1 cellular context compared by ENCODE assay signal in the genomic region with DNA sequence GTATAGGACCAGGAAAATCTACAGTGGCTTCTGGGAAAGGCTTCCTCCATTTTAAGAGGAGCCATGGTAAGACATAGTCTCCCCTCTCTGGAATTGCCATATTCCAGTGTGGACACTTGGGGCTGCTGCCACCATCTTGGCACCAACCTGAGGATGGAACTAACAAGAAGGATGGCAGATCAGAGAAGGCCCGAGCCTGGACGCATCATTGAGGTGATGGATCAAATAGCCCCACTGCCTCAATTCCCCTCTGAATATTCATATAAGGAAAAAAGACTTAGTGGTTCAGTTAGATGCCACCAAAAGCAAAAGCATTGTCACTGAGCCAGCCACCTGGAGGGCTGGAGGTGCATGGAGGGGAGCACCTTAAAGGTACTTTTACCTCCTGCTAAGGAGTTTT.
TF ChIP-seq lines count a peak whose summit lies in the region.

No MANE protein-coding gene starts in this region.

TF ChIP-seq in HepG2, 621 proteins besides CTCF, POLR2A, EP300 and RAD21 (continued from another document):
- TF ChIP-seq, protein P1, sequence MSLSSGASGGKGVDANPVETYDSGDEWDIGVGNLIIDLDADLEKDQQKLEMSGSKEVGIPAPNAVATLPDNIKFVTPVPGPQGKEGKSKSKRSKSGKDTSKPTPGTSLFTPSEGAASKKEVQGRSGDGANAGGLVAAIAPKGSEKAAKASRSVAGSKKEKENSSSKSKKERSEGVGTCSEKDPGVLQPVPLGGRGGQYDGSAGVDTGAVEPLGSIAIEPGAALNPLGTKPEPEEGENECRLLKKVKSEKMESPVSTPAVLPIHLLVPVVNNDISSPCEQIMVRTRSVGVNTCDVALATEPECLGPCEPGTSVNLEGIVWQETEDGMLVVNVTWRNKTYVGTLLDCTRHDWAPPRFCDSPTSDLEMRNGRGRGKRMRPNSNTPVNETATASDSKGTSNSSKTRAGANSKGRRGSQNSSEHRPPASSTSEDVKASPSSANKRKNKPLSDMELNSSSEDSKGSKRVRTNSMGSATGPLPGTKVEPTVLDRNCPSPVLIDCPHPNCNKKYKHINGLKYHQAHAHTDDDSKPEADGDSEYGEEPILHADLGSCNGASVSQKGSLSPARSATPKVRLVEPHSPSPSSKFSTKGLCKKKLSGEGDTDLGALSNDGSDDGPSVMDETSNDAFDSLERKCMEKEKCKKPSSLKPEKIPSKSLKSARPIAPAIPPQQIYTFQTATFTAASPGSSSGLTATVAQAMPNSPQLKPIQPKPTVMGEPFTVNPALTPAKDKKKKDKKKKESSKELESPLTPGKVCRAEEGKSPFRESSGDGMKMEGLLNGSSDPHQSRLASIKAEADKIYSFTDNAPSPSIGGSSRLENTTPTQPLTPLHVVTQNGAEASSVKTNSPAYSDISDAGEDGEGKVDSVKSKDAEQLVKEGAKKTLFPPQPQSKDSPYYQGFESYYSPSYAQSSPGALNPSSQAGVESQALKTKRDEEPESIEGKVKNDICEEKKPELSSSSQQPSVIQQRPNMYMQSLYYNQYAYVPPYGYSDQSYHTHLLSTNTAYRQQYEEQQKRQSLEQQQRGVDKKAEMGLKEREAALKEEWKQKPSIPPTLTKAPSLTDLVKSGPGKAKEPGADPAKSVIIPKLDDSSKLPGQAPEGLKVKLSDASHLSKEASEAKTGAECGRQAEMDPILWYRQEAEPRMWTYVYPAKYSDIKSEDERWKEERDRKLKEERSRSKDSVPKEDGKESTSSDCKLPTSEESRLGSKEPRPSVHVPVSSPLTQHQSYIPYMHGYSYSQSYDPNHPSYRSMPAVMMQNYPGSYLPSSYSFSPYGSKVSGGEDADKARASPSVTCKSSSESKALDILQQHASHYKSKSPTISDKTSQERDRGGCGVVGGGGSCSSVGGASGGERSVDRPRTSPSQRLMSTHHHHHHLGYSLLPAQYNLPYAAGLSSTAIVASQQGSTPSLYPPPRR (CRISPR knock-in tag; IDR thresholded peaks at IDR 0.05; ENCODE audit: borderline replicate concordance) = no peak
- TF ChIP-seq, protein P2, sequence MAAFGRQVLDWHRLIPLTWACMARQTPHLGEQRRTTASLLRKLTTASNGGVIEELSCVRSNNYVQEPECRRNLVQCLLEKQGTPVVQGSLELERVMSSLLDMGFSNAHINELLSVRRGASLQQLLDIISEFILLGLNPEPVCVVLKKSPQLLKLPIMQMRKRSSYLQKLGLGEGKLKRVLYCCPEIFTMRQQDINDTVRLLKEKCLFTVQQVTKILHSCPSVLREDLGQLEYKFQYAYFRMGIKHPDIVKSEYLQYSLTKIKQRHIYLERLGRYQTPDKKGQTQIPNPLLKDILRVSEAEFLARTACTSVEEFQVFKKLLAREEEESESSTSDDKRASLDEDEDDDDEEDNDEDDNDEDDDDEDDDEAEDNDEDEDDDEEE (CRISPR knock-in tag; IDR thresholded peaks at IDR 0.05) = peak; percentile 16
- no peak for TF ChIP-seq ARNT (IDR thresholded peaks at IDR 0.05)
- 0 out of 2 replicates have a peak, but pooled peaks have one; percentile 18 for TF ChIP-seq TSC22D2 (CRISPR knock-in tag; IDR thresholded peaks at IDR 0.05; ENCODE audit: borderline replicate concordance)
- TF ChIP-seq ZFAT (CRISPR knock-in tag; conservative IDR thresholded peaks at IDR 0.05) = no peak
- TF ChIP-seq, protein P3, sequence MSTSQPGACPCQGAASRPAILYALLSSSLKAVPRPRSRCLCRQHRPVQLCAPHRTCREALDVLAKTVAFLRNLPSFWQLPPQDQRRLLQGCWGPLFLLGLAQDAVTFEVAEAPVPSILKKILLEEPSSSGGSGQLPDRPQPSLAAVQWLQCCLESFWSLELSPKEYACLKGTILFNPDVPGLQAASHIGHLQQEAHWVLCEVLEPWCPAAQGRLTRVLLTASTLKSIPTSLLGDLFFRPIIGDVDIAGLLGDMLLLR (CRISPR knock-in tag; IDR thresholded peaks at IDR 0.05) = 0 out of 2 replicates have a peak, but pooled peaks have one; percentile 39
- no peak for TF ChIP-seq ARID2 (CRISPR knock-in tag; IDR thresholded peaks at IDR 0.05; ENCODE audit: borderline replicate concordance)
- TF ChIP-seq, protein P4, sequence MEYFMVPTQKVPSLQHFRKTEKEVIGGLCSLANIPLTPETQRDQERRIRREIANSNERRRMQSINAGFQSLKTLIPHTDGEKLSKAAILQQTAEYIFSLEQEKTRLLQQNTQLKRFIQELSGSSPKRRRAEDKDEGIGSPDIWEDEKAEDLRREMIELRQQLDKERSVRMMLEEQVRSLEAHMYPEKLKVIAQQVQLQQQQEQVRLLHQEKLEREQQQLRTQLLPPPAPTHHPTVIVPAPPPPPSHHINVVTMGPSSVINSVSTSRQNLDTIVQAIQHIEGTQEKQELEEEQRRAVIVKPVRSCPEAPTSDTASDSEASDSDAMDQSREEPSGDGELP (IDR thresholded peaks at IDR 0.05; ENCODE audit: borderline replicate concordance, low read depth) = no peak
- TF ChIP-seq SPEN (CRISPR knock-in tag; IDR thresholded peaks at IDR 0.05; ENCODE audit: low read depth) = 0 out of 2 replicates have a peak, but pooled peaks have one; percentile 11
- 0 out of 2 replicates have a peak, but pooled peaks have one; percentile 6 for TF ChIP-seq ISL2 (CRISPR knock-in tag; IDR thresholded peaks at IDR 0.05)
- TF ChIP-seq, protein P5, sequence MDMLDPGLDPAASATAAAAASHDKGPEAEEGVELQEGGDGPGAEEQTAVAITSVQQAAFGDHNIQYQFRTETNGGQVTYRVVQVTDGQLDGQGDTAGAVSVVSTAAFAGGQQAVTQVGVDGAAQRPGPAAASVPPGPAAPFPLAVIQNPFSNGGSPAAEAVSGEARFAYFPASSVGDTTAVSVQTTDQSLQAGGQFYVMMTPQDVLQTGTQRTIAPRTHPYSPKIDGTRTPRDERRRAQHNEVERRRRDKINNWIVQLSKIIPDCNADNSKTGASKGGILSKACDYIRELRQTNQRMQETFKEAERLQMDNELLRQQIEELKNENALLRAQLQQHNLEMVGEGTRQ (IDR thresholded peaks at IDR 0.05; ENCODE audit: low read depth, low read length) = no peak
- TF ChIP-seq, protein P5 (CRISPR knock-in tag; IDR thresholded peaks at IDR 0.05; ENCODE audit: borderline replicate concordance) = no peak
- TF ChIP-seq HNRNPUL1 (IDR thresholded peaks at IDR 0.05; ENCODE audit: low read depth, low read length) = no peak
- TF ChIP-seq FOXC1 (CRISPR knock-in tag; IDR thresholded peaks at IDR 0.05; ENCODE audit: borderline replicate concordance) = no peak
- TF ChIP-seq, protein P6, sequence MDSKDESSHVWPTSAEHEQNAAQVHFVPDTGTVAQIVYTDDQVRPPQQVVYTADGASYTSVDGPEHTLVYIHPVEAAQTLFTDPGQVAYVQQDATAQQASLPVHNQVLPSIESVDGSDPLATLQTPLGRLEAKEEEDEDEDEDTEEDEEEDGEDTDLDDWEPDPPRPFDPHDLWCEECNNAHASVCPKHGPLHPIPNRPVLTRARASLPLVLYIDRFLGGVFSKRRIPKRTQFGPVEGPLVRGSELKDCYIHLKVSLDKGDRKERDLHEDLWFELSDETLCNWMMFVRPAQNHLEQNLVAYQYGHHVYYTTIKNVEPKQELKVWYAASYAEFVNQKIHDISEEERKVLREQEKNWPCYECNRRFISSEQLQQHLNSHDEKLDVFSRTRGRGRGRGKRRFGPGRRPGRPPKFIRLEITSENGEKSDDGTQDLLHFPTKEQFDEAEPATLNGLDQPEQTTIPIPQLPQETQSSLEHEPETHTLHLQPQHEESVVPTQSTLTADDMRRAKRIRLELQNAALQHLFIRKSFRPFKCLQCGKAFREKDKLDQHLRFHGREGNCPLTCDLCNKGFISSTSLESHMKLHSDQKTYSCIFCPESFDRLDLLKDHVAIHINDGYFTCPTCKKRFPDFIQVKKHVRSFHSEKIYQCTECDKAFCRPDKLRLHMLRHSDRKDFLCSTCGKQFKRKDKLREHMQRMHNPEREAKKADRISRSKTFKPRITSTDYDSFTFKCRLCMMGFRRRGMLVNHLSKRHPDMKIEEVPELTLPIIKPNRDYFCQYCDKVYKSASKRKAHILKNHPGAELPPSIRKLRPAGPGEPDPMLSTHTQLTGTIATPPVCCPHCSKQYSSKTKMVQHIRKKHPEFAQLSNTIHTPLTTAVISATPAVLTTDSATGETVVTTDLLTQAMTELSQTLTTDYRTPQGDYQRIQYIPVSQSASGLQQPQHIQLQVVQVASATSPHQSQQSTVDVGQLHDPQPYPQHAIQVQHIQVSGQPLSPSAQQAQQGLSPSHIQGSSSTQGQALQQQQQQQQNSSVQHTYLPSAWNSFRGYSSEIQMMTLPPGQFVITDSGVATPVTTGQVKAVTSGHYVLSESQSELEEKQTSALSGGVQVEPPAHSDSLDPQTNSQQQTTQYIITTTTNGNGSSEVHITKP (CRISPR knock-in tag; IDR thresholded peaks at IDR 0.05; ENCODE audit: low read depth) = peak; percentile 15; the same call in 1 of the 2 replicates
- TF ChIP-seq NR2F6 (IDR thresholded peaks at IDR 0.05) = no peak
- no peak for TF ChIP-seq NR2F6 (CRISPR knock-in tag; IDR thresholded peaks at IDR 0.05)
- TF ChIP-seq BRD4 (CRISPR knock-in tag; IDR thresholded peaks at IDR 0.05) = no peak
- no peak for TF ChIP-seq ZFY (CRISPR knock-in tag; IDR thresholded peaks at IDR 0.05)
- TF ChIP-seq, protein P7, sequence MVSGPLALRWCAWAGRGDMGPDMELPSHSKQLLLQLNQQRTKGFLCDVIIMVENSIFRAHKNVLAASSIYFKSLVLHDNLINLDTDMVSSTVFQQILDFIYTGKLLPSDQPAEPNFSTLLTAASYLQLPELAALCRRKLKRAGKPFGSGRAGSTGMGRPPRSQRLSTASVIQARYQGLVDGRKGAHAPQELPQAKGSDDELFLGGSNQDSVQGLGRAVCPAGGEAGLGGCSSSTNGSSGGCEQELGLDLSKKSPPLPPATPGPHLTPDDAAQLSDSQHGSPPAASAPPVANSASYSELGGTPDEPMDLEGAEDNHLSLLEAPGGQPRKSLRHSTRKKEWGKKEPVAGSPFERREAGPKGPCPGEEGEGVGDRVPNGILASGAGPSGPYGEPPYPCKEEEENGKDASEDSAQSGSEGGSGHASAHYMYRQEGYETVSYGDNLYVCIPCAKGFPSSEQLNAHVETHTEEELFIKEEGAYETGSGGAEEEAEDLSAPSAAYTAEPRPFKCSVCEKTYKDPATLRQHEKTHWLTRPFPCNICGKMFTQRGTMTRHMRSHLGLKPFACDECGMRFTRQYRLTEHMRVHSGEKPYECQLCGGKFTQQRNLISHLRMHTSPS (CRISPR knock-in tag; IDR thresholded peaks at IDR 0.05; ENCODE audit: low read depth) = no peak
- TF ChIP-seq ZNF563 (CRISPR knock-in tag; IDR thresholded peaks at IDR 0.05) = no peak
- no peak for TF ChIP-seq ZNF558 (CRISPR knock-in tag; IDR thresholded peaks at IDR 0.05; ENCODE audit: borderline replicate concordance)
- TF ChIP-seq ZNF577 (CRISPR knock-in tag; IDR thresholded peaks at IDR 0.05; ENCODE audit: borderline replicate concordance, low read depth) = no peak
- TF ChIP-seq, protein P8, sequence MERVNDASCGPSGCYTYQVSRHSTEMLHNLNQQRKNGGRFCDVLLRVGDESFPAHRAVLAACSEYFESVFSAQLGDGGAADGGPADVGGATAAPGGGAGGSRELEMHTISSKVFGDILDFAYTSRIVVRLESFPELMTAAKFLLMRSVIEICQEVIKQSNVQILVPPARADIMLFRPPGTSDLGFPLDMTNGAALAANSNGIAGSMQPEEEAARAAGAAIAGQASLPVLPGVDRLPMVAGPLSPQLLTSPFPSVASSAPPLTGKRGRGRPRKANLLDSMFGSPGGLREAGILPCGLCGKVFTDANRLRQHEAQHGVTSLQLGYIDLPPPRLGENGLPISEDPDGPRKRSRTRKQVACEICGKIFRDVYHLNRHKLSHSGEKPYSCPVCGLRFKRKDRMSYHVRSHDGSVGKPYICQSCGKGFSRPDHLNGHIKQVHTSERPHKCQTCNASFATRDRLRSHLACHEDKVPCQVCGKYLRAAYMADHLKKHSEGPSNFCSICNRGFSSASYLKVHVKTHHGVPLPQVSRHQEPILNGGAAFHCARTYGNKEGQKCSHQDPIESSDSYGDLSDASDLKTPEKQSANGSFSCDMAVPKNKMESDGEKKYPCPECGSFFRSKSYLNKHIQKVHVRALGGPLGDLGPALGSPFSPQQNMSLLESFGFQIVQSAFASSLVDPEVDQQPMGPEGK (CRISPR knock-in tag; IDR thresholded peaks at IDR 0.05) = no peak
- no peak for TF ChIP-seq RCOR2 (CRISPR knock-in tag; IDR thresholded peaks at IDR 0.05)
- no peak; the same call in 1 of the 2 replicates for TF ChIP-seq ZNF143 (CRISPR knock-in tag; IDR thresholded peaks at IDR 0.05)
- 0 out of 2 replicates have a peak, but pooled peaks have one; percentile 16 for TF ChIP-seq ZNF782 (CRISPR knock-in tag; IDR thresholded peaks at IDR 0.05; ENCODE audit: borderline replicate concordance)
- TF ChIP-seq, protein P9, sequence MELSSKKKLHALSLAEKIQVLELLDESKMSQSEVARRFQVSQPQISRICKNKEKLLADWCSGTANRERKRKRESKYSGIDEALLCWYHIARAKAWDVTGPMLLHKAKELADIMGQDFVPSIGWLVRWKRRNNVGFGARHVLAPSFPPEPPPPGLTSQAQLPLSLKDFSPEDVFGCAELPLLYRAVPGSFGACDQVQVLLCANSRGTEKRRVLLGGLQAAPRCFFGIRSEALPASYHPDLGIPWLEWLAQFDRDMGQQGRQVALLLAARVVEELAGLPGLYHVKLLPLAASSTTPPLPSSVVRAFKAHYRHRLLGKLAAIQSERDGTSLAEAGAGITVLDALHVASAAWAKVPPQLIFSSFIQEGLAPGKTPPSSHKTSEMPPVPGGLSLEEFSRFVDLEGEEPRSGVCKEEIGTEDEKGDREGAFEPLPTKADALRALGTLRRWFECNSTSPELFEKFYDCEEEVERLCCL (CRISPR knock-in tag; IDR thresholded peaks at IDR 0.05; ENCODE audit: borderline replicate concordance) = no peak
- TF ChIP-seq POGZ (CRISPR knock-in tag; IDR thresholded peaks at IDR 0.05) = peak; percentile 11; the same call in 1 of the 2 replicates
- no peak for TF ChIP-seq PTBP1 (IDR thresholded peaks at IDR 0.05; ENCODE audit: low read depth, low read length, poor library complexity, severe bottlenecking)
- TF ChIP-seq FLYWCH1 (CRISPR knock-in tag; IDR thresholded peaks at IDR 0.05) = 0 out of 2 replicates have a peak, but pooled peaks have one; percentile 5
